Comparison of ENCODE assay signal across 7 cellular contexts in genomic region chr12:60845696-60846095, GRCh38.
"Had no signal": no experiment of that assay in that cellular context is flagged by ENCODE, and none has a peak within 500 bp of the region (broad histone marks: within the 10 kb centered on the region; RNA-seq: fewer than 3 reads in every experiment).

No MANE protein-coding gene starts in this region.

- ATAC-seq: GM23338 had no signal

- H3K4me3 ChIP-seq: GM23338 had no signal

- H3K27ac ChIP-seq: HL-60, KMS-11 had no signal

- DNase-seq: H9, HCEC 1CT, Karpas-422, KBM-7 had no signal
